ENCODE assay signal across 8 cellular contexts in the genomic region with DNA sequence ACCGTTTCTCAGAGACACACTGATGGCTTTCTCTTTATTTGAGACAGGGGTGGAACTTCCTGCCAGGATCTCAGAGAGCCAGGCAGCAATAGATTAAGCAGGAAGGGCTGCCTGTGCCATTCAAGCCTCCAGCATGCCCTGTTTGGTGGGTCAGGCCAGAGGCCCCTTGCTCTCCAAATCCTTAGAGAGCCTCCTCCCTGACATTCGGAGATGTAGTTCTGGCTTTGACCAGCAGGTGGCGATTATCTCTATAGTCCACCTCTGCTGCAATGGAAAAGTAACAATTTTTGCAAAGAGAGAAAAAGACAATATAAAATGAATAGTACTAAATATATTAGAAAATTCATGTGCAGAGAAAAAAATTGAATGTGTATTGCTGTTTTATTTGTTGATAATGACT.
A peak's percentile ranks its signal among the peaks of the same experiment; 100 is the strongest.
DNase-seq lines count a peak whose midpoint lies in the region; ATAC-seq and TF ChIP-seq lines count a peak whose summit lies in the region.

No MANE protein-coding gene starts in this region.

- TF ChIP-seq POLR2A in body of pancreas (IDR thresholded peaks at IDR 0.05) = no peak

- intact Hi-C loops in body of pancreas (cut with DNase I) (no loop called here), left colon (cut with DNase I, micrococcal nuclease) (no loop called here)

- 23 to 25% methylated on average over 3 of the region's 3 CpGs for WGBS in body of pancreas, 2 donors

- H3K4me1 ChIP-seq in body of pancreas = no peaks in the 10 kb centered on the region

- no peak overlapping the region for H3K4me3 ChIP-seq in body of pancreas

- peak; percentile 32 for DNase-seq in SK-N-DZ (ENCODE audit: low spot score)
- peak; percentile 38 to 83 (median 64) for DNase-seq in body of pancreas
- peak; percentile 27 to 83 for DNase-seq in left colon
- DNase-seq in stimulated activated CD4-positive, alpha-beta T cell treated with anti-CD3 and anti-CD28 coated beads, Interleukin-4, amount 100 ng/mL, for 48 hours (ENCODE audit: low read depth in 2 of 2) = peak; percentile 40 to 63
- DNase-seq in Kasumi-1 (lab: John Stamatoyannopoulos, UW) = no peak
- DNase-seq in effector CD8-positive, alpha-beta T cell (lab: John Stamatoyannopoulos, UW) = no peak

- peak; percentile 34 to 61 (median 43) for TF ChIP-seq CTCF in body of pancreas (IDR thresholded peaks at IDR 0.05)

- no peak overlapping the region for H3K27ac ChIP-seq in body of pancreas

- H3K27me3 ChIP-seq in body of pancreas = no peaks in the 10 kb centered on the region

- H3K9me3 ChIP-seq in body of pancreas = no peaks in the 10 kb centered on the region

- ATAC-seq in GM19351 (IDR thresholded peaks at IDR 0.05; ENCODE audit: unreplicated experiment) (peak; percentile 82), body of pancreas (no peak), left colon (peak; percentile 35), GM21360 (IDR thresholded peaks at IDR 0.05; ENCODE audit: unreplicated experiment) (no peak)

- no peaks in the 10 kb centered on the region for H3K36me3 ChIP-seq in body of pancreas (replicated peaks in 1 of 2; ENCODE audit: insufficient read depth in 1 of 2, low read depth in 2 of 2)

Comparison
In these comparisons a context has a peak if more than half of its experiments do, and no peak if none do; other contexts are left out.
1. ATAC-seq: peak in GM19351 (single experiment) and left colon (single experiment); none in body of pancreas (single experiment) and GM21360 (single experiment).
2. DNase-seq: peak in SK-N-DZ (single experiment), body of pancreas (4 of 4), left colon (2 of 2) and stimulated activated CD4-positive, alpha-beta T cell treated with anti-CD3 and anti-CD28 coated beads, Interleukin-4, amount 100 ng/mL, for 48 hours (2 of 2); none in Kasumi-1 (0 of 2) and effector CD8-positive, alpha-beta T cell (single experiment).